8 cellular contexts compared by ENCODE assay signal in the genomic region with DNA sequence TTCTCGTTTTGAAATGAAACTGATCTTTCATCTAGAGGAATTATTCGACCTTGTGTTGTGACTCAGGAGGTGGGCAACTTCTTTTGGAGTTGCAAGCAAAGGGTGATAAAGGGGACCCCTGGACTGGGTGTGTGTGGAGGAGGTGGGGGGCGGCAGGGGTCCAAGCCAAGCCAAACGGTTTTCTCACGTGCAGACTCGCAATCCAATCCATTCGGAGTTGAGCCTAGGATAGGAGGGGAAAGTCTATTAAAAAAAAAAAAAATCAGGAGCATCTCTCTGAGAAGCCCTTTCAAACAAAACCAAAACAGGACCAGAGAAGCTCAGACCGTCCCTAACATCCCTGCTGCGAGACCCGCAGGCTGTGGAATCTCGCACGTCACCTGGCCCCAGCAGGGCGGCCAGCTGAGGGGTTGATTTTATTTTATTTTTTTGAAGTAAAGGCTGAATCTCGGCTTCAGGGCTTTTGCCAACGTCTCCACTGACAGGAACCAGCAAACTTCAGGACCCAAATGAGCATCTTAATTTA. TPM values are rescaled to one million over a fixed set of nuclear protein-coding genes. Genes with fewer than 3 reads are reported as not detected.
DNase-seq lines count a peak whose midpoint lies in the region; ATAC-seq, FAIRE-seq and TF ChIP-seq lines count a peak whose summit lies in the region.

No MANE protein-coding gene starts in this region.

- H3K27ac Mint-ChIP-seq in CD8-positive, alpha-beta T cell, result no peak overlapping the region
- peak overlapping the region; percentile 20 to 81 (median 46) for H3K27ac Mint-ChIP-seq in naive B cell

- peak overlapping the region; percentile 21 for H3K27ac ChIP-seq in CD8-positive, alpha-beta T cell (ENCODE audit: low read depth, low read length)
- H3K27ac ChIP-seq in duodenal mucosa (ENCODE audit: low read depth, low read length), result no peak overlapping the region

- POLR2A ChIA-PET in CD8-positive, alpha-beta T cell (lab: Charles Lee), result no interaction called here

- no peaks in the 10 kb centered on the region for H3K36me3 ChIP-seq in CD8-positive, alpha-beta T cell (ENCODE audit: insufficient read depth, low read length)
- no peaks in the 10 kb centered on the region for H3K36me3 ChIP-seq in duodenal mucosa (ENCODE audit: control insufficient read depth in 1 of 2, insufficient read depth in 2 of 2, low read length in 2 of 2)

- no peaks in the 10 kb centered on the region for H3K9me3 Mint-ChIP-seq in CD8-positive, alpha-beta T cell
- no peaks in the 10 kb centered on the region for H3K9me3 Mint-ChIP-seq in naive B cell

- intact Hi-C loops in CD8-positive, alpha-beta T cell (cut with DNase I, micrococcal nuclease), result loop anchor here in 1 of 2 experiments (2.0 to 5.0 kb wide), 2 partner anchors 341 to 361 kb away; no protein-coding TSS in a partner anchor

- H3K27me3 ChIP-seq in CD8-positive, alpha-beta T cell (ENCODE audit: insufficient read depth, low read length), result peaks cover 43% of the 10 kb centered on the region
- peaks cover 27 to 41% of the 10 kb centered on the region in 2 donors for H3K27me3 ChIP-seq in duodenal mucosa (ENCODE audit: control insufficient read depth in 1 of 2, insufficient read depth in 2 of 2, low read length in 2 of 2)

- no peaks in the 10 kb centered on the region for H3K9me3 ChIP-seq in CD8-positive, alpha-beta T cell (ENCODE audit: low read length)
- H3K9me3 ChIP-seq in duodenal mucosa (ENCODE audit: control insufficient read depth in 1 of 2, low read length in 2 of 2), result no peaks in the 10 kb centered on the region

- peak; percentile 10 for ATAC-seq in CD8-positive, alpha-beta T cell
- ATAC-seq in naive B cell (ENCODE audit: low read depth in 2 of 2), result no peak
- no peak for ATAC-seq in HG02763 (IDR thresholded peaks at IDR 0.05; ENCODE audit: unreplicated experiment)

- peak overlapping the region; percentile 85 for H3K4me3 Mint-ChIP-seq in CD8-positive, alpha-beta T cell
- H3K4me3 Mint-ChIP-seq in naive B cell, result peak overlapping the region in 7 of 8 donors; percentile 85 to 96 (median 94)

- no peak for TF ChIP-seq CTCF in CD8-positive, alpha-beta T cell (IDR thresholded peaks at IDR 0.05)

- peaks cover 22% of the 10 kb centered on the region for H3K4me1 Mint-ChIP-seq in CD8-positive, alpha-beta T cell (ENCODE audit: low read depth)
- H3K4me1 Mint-ChIP-seq in naive B cell, result peaks cover 21 to 34% (median 25%) of the 10 kb centered on the region in 3 donors

- peak overlapping the region; percentile 1 to 42 for H3K9ac ChIP-seq in duodenal mucosa (ENCODE audit: low read depth in 1 of 2, low read length in 2 of 2)

- peak overlapping the region; percentile 15 for H3K4me3 ChIP-seq in CD8-positive, alpha-beta T cell (ENCODE audit: low read depth, low read length)
- peak overlapping the region; percentile 49 to 60 for H3K4me3 ChIP-seq in duodenal mucosa (ENCODE audit: low read depth in 1 of 2, low read length in 2 of 2)

- CTCF ChIA-PET in CD8-positive, alpha-beta T cell (lab: Charles Lee), result no interaction called here

- peaks cover 14% of the 10 kb centered on the region for H3K4me1 ChIP-seq in CD8-positive, alpha-beta T cell (ENCODE audit: insufficient read depth, low read length)
- peaks cover 0 to 2% of the 10 kb centered on the region in 2 donors for H3K4me1 ChIP-seq in duodenal mucosa (ENCODE audit: control insufficient read depth in 1 of 2, insufficient read depth in 2 of 2, low read length in 2 of 2)

- no peaks in the 10 kb centered on the region for H3K36me3 Mint-ChIP-seq in CD8-positive, alpha-beta T cell
- H3K36me3 Mint-ChIP-seq in naive B cell, result peaks cover 0 to 8% of the 10 kb centered on the region in 2 donors

- H3K27me3 Mint-ChIP-seq in CD8-positive, alpha-beta T cell (ENCODE audit: low read depth), result peaks cover 40% of the 10 kb centered on the region
- peaks cover 8 to 25% (median 16%) of the 10 kb centered on the region in 3 donors for H3K27me3 Mint-ChIP-seq in naive B cell

- no peak for FAIRE-seq in RCC 7860 (lab: Jason Lieb, UNC)

- DNase-seq in CD8-positive, alpha-beta T cell, result no peak
- peak; percentile 41 for DNase-seq in NCI-H345 treated with DMSO at 0.1 percent for 48 hours (lab: John Stamatoyannopoulos, UW; ENCODE audit: unreplicated experiment)
- DNase-seq in naive B cell, result no peak
- DNase-seq in A172 (ENCODE audit: low spot score), result no peak
- no peak for DNase-seq in NCI-H187 (lab: John Stamatoyannopoulos, UW)
- no peak for DNase-seq in RCC 7860 (ENCODE audit: low spot score)

RNA-seq across cellular contexts. Expression of a gene that starts 3.8 kb away (rescaled TPM):
- total RNA-seq in CD8-positive, alpha-beta T cell, result 10 to 100 TPM; 73.0 to 76.7 TPM
- 10 to 100 TPM; 62.2 to 96.5 (median 73.1) TPM for polyA plus RNA-seq in naive B cell (ENCODE audit: low read depth in 6 of 6)
- 20.2 and 35.0 TPM in 2 replicates for total RNA-seq in A172 (2014; rRNA removed; shearing (Covaris generic))
